In genomic region chr11:116948375-116948774, GRCh38 we compare ENCODE assay signal across 10 cellular contexts.
A peak's percentile ranks its signal among the peaks of the same experiment; 100 is the strongest.
DNase-seq lines count a peak whose midpoint lies in the region; ATAC-seq and TF ChIP-seq lines count a peak whose summit lies in the region.
"Had no signal": no experiment of that assay in that cellular context is flagged by ENCODE, and none has a peak within 500 bp of the region (broad histone marks: within the 10 kb centered on the region; RNA-seq: fewer than 3 reads in every experiment).

No MANE protein-coding gene starts in this region.

- intact Hi-C loops in CD4-positive, alpha-beta memory T cell (cut with micrococcal nuclease), result no loop called here
- intact Hi-C loops in HCT116 (cut with micrococcal nuclease), result no loop called here

- POLR2A ChIA-PET in CD4-positive, alpha-beta memory T cell (lab: Charles Lee; ENCODE audit: partially characterized antibody), result interaction anchor here (0.7 to 1.2 kb wide), 3 partner anchors 12 to 361 kb away, joined by 3 read pairs; no protein-coding TSS in a partner anchor
- POLR2A ChIA-PET in HCT116 (lab: Charles Lee), result no interaction called here

- TF ChIP-seq RAD21 in HCT116 (IDR thresholded peaks at IDR 0.05; ENCODE audit: low read depth), result no peak

- CTCF ChIA-PET in CD4-positive, alpha-beta memory T cell (lab: Charles Lee; ENCODE audit: partially characterized antibody), result interaction anchor here (0.6 to 1.6 kb wide), 4 partner anchors 12 to 157 kb away, joined by 3 to 4 read pairs (median 4); no protein-coding TSS in a partner anchor
- CTCF ChIA-PET in HCT116 (lab: Charles Lee), result no interaction called here

- H3K27me3 ChIP-seq in CD4-positive, alpha-beta memory T cell (ENCODE audit: insufficient read depth, low read length), result no peaks in the 10 kb centered on the region
- H3K27me3 ChIP-seq in HCT116 (ENCODE audit: insufficient read depth, low read length) (no peaks in the 10 kb centered on the region), foreskin keratinocyte (no peaks in the 10 kb centered on the region)
- H3K27me3 ChIP-seq: adrenal gland had no signal

- no peak for TF ChIP-seq POLR2A in HCT116 (IDR thresholded peaks at IDR 0.05; ENCODE audit: borderline replicate concordance, extremely low read depth, insufficient read depth, insufficient read length)

- H3K79me2 ChIP-seq in HCT116 (ENCODE audit: insufficient read depth, low read length), result no peaks in the 10 kb centered on the region

- ATAC-seq in HCT116, result peak; percentile 97
- peak; percentile 37 for ATAC-seq in T-helper 17 cell
- ATAC-seq in foreskin keratinocyte, result peak; percentile 81
- ATAC-seq in GM19035 (IDR thresholded peaks at IDR 0.05; ENCODE audit: unreplicated experiment), result no peak
- no peak for ATAC-seq in GM18867 (IDR thresholded peaks at IDR 0.05; ENCODE audit: unreplicated experiment)
- no peak for ATAC-seq in GM21825 (IDR thresholded peaks at IDR 0.05; ENCODE audit: unreplicated experiment)

- peak overlapping the region; percentile 50 for H3K4me2 ChIP-seq in HCT116 (ENCODE audit: low read length)

- RAD21 ChIA-PET in HCT116 (lab: Charles Lee; ENCODE audit: low non-redundant PET in 1 of 2, low total read pairs in 2 of 2, uncharacterized antibody in 2 of 2, unreplicated experiment in 2 of 2), result no interaction called here

- H3K4me1 ChIP-seq in CD4-positive, alpha-beta memory T cell (ENCODE audit: insufficient read depth, low read length), result peaks cover 9% of the 10 kb centered on the region
- H3K4me1 ChIP-seq in HCT116 (ENCODE audit: control insufficient read depth in 1 of 2, insufficient read depth in 2 of 2, low read length in 2 of 2), result peaks cover 9 to 15% of the 10 kb centered on the region in 2 experiments
- H3K4me1 ChIP-seq in foreskin keratinocyte, result peaks cover 4% of the 10 kb centered on the region
- H3K4me1 ChIP-seq: adrenal gland had no signal

- no peaks in the 10 kb centered on the region for H3K9me3 ChIP-seq in CD4-positive, alpha-beta memory T cell (ENCODE audit: control insufficient read depth in 1 of 2, low read length in 2 of 2)
- no peaks in the 10 kb centered on the region for H3K9me3 ChIP-seq in HCT116 (ENCODE audit: control insufficient read depth in 1 of 2, insufficient read depth in 1 of 2, low read depth in 1 of 2, low read length in 2 of 2)
- H3K9me3 ChIP-seq in T-helper 17 cell (ENCODE audit: control insufficient read depth, low read length, poor library complexity, severe bottlenecking), result no peaks in the 10 kb centered on the region
- H3K9me3 ChIP-seq: adrenal gland had no signal

- no TSS peak for BruUV-seq in HCT116 (replicated peaks; lab: Mats Ljungman, UMichigan)

- peaks cover 10% of the 10 kb centered on the region for H3K36me3 ChIP-seq in CD4-positive, alpha-beta memory T cell (ENCODE audit: insufficient read depth, low read length)
- no peaks in the 10 kb centered on the region; a peak in 1 of 4 replicates for H3K36me3 ChIP-seq in HCT116 (ENCODE audit: control insufficient read depth in 1 of 2, insufficient read depth in 2 of 2, low read length in 2 of 2)

- H3K4me3 Mint-ChIP-seq in CD4-positive, alpha-beta memory T cell, result no peak overlapping the region
- H3K4me3 Mint-ChIP-seq in T-helper 17 cell, result no peak overlapping the region

- no peak overlapping the region for H3K27ac ChIP-seq in CD4-positive, alpha-beta memory T cell (ENCODE audit: low read depth, low read length)
- H3K27ac ChIP-seq in HCT116 (ENCODE audit: low read depth, low read length) (no peak overlapping the region), foreskin keratinocyte (no peak overlapping the region)
- H3K27ac ChIP-seq: adrenal gland had no signal

- no peak overlapping the region for H2AFZ ChIP-seq in HCT116 (ENCODE audit: low read depth, low read length, poor library complexity, severe bottlenecking)

- TF ChIP-seq CTCF in HCT116 (IDR thresholded peaks at IDR 0.05 in 2 of 3, conservative IDR thresholded peaks at IDR 0.05 in 1 of 3; ENCODE audit: borderline replicate concordance in 1 of 3, insufficient read depth in 1 of 3, low read depth in 2 of 3, low read length in 2 of 3), result no peak
- TF ChIP-seq CTCF in foreskin keratinocyte (conservative IDR thresholded peaks at IDR 0.05), result no peak

- H3K9me2 ChIP-seq in HCT116 (ENCODE audit: insufficient read depth), result no peaks in the 10 kb centered on the region

- H4K20me1 ChIP-seq in HCT116 (ENCODE audit: insufficient read depth), result no peaks in the 10 kb centered on the region

- no peaks in the 10 kb centered on the region for H3K9me3 Mint-ChIP-seq in CD4-positive, alpha-beta memory T cell

- H3K36me3 Mint-ChIP-seq in CD4-positive, alpha-beta memory T cell, result peaks cover 40 to 58% of the 10 kb centered on the region in 2 donors
- H3K36me3 Mint-ChIP-seq in T-helper 17 cell (ENCODE audit: low read depth), result peaks cover 15% of the 10 kb centered on the region

- peaks cover 30 to 50% (median 38%) of the 10 kb centered on the region in 4 donors for H3K4me1 Mint-ChIP-seq in CD4-positive, alpha-beta memory T cell
- peaks cover 19% of the 10 kb centered on the region for H3K4me1 Mint-ChIP-seq in T-helper 17 cell

- no peak for DNase-seq in CD4-positive, alpha-beta memory T cell
- DNase-seq in HCT116 (ENCODE audit: low read depth, low spot score), result peak; percentile 42
- DNase-seq in T-helper 17 cell, result no peak
- DNase-seq in foreskin keratinocyte, result peak; percentile 30 to 61
- no peak for DNase-seq in foreskin melanocyte
- DNase-seq: adrenal gland, NCI-H1417 treated with DMSO at 0.1 percent for 48 hours had no signal

- H3K27ac Mint-ChIP-seq in CD4-positive, alpha-beta memory T cell, result peak overlapping the region; percentile 1 to 70 (median 23)
- no peak overlapping the region for H3K27ac Mint-ChIP-seq in T-helper 17 cell

- H3K4me3 ChIP-seq in CD4-positive, alpha-beta memory T cell (ENCODE audit: low read length in 2 of 2), result no peak overlapping the region
- H3K4me3 ChIP-seq in HCT116 (replicated peaks in 1 of 2; ENCODE audit: low read depth in 1 of 2, low read length in 2 of 2), result peak overlapping the region in 1 of 2 experiments; percentile 5; a peak in 1 of 4 replicates
- H3K4me3 ChIP-seq: adrenal gland had no signal

- H3K9ac ChIP-seq in HCT116 (ENCODE audit: low read length), result no peak overlapping the region

- H3K27me3 Mint-ChIP-seq in CD4-positive, alpha-beta memory T cell, result no peaks in the 10 kb centered on the region
- no peaks in the 10 kb centered on the region for H3K27me3 Mint-ChIP-seq in T-helper 17 cell

TF ChIP-seq in HCT116, 20 proteins besides CTCF, POLR2A, EP300 and RAD21 (continues in another document):
- no peak for TF ChIP-seq EZH2phosphoT487 (IDR thresholded peaks at IDR 0.05; ENCODE audit: borderline replicate concordance)
- TF ChIP-seq ELF1 (IDR thresholded peaks at IDR 0.05; ENCODE audit: borderline replicate concordance, low read depth), result no peak
- no peak for TF ChIP-seq TCF7L2 (IDR thresholded peaks at IDR 0.05; ENCODE audit: borderline replicate concordance, extremely low read depth, insufficient read depth, insufficient read length)
- peak; percentile 56 for TF ChIP-seq FOSL1 (IDR thresholded peaks at IDR 0.05; ENCODE audit: low read depth)
- peak; percentile 29; the same call in 1 of the 2 replicates for TF ChIP-seq SP1 (IDR thresholded peaks at IDR 0.05; ENCODE audit: low read depth)
- TF ChIP-seq POLR2AphosphoS5 (IDR thresholded peaks at IDR 0.05; ENCODE audit: low read depth, low read length), result no peak
- TF ChIP-seq ZNF274 (IDR thresholded peaks at IDR 0.05; ENCODE audit: low read depth, low read length), result no peak
- no peak for TF ChIP-seq SIN3A (IDR thresholded peaks at IDR 0.05; ENCODE audit: low read depth)
- no peak for TF ChIP-seq YY1 (IDR thresholded peaks at IDR 0.05; ENCODE audit: extremely low read depth, insufficient replicate concordance, low read depth, low read length)
- no peak for TF ChIP-seq ATF3 (IDR thresholded peaks at IDR 0.05)
- TF ChIP-seq REST (IDR thresholded peaks at IDR 0.05; ENCODE audit: low read depth), result no peak

Comparison
In these comparisons a context has a peak if more than half of its experiments do, and no peak if none do; other contexts are left out.
1. DNase-seq: peak in HCT116 (single experiment) and foreskin keratinocyte (2 of 2); none in CD4-positive, alpha-beta memory T cell (0 of 5), T-helper 17 cell (0 of 3) and foreskin melanocyte (single experiment).
2. ATAC-seq: peak in HCT116 (single experiment), T-helper 17 cell (single experiment) and foreskin keratinocyte (single experiment); none in GM19035 (single experiment), GM18867 (single experiment) and GM21825 (single experiment).